8 cellular contexts compared by ENCODE assay signal in the genomic region with DNA sequence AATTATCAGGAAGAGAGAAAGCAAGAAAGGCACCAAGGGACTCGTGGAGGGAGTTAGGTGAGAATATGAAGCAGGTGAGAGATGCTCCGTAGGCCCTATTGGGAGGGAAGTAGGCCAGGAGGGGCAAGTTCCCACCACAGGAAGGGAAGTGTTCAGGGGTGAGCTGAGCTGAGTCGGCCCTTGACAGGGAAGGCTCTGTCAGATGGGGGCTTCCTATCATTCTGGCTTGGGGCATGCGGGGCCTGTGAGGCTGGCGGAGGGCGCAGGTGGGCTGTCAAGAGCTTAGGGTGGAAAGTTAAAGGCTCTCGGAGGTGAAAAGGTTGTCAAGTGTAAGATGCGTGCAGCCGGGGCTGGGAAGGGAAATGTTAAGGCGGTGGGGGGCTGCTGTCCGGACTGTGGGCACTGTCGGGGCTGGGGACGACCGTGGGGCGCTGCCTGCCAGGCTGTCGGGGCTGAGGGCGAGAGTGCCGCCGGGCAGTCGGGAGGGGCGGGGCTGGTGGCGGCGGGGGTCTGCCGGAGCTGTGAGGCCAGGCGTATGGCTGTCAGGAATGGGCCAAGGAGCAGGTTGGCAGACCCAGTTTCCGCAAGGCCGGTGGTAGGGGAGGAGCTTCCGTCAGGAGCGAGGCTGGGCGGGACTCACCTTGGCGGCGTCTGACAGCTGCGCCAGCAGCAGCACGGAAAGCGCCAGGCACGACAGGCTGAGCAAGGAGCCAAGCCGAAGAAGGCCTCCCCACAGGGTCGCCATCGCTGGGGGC. TPM values are rescaled to one million over a fixed set of nuclear protein-coding genes. Genes with fewer than 3 reads are reported as not detected.
A peak's percentile ranks its signal among the peaks of the same experiment; 100 is the strongest.
DNase-seq lines count a peak whose midpoint lies in the region; ATAC-seq and TF ChIP-seq lines count a peak whose summit lies in the region.

No MANE protein-coding gene starts in this region.

- POLR2A ChIA-PET in activated naive CD8-positive, alpha-beta T cell treated with anti-CD3 and anti-CD28 coated beads, Interleukin-2, amount 10 ng/mL, durations not matched to agents 7 days and 5 days (lab: Charles Lee), result interaction anchor here (0.5 to 3.0 kb wide), 12 partner anchors 10 to 1844 kb away, joined by 3 to 24 read pairs (median 4); a partner anchor contains a TSS

- H3K27me3 Mint-ChIP-seq in H9 (ENCODE audit: low read depth), result no peaks in the 10 kb centered on the region
- no peaks in the 10 kb centered on the region for H3K27me3 Mint-ChIP-seq in activated naive CD8-positive, alpha-beta T cell treated with anti-CD3 and anti-CD28 coated beads, Interleukin-2, amount 10 ng/mL, durations not matched to agents 7 days and 5 days

- no peak overlapping the region for H3K56ac ChIP-seq in H9 (ENCODE audit: insufficient read length, low read depth, low read length)

- TF ChIP-seq CTCF in H9 (conservative IDR thresholded peaks at IDR 0.05) (no peak), prostate gland (IDR thresholded peaks at IDR 0.05) (no peak), uterus (IDR thresholded peaks at IDR 0.05) (no peak)

- H3K27ac ChIP-seq in H9 (ENCODE audit: insufficient read length, low read depth, low read length) (no peak overlapping the region), prostate gland (peak overlapping the region; percentile 91 to 93), uterus (peak overlapping the region; percentile 91 to 93)

- H3K36me3 ChIP-seq in ES-I3 (ENCODE audit: insufficient read depth, low read length), result no peaks in the 10 kb centered on the region
- H3K36me3 ChIP-seq in prostate gland, result no peaks in the 10 kb centered on the region
- H3K36me3 ChIP-seq in uterus, result no peaks in the 10 kb centered on the region

- H3K79me1 ChIP-seq in H9 (ENCODE audit: insufficient read depth, low read depth, low read length, poor library complexity, severe bottlenecking), result no peaks in the 10 kb centered on the region

- H3K4me3 Mint-ChIP-seq in H9, result peak overlapping the region; percentile 92 to 96
- H3K4me3 Mint-ChIP-seq in activated naive CD8-positive, alpha-beta T cell treated with anti-CD3 and anti-CD28 coated beads, Interleukin-2, amount 10 ng/mL, durations not matched to agents 7 days and 5 days, result peak overlapping the region; percentile 99

- H3K4ac ChIP-seq in H9 (ENCODE audit: low read depth, low read length), result no peak overlapping the region

- DNase-seq in H9, result peak; percentile 91
- peak; percentile 82 for DNase-seq in M059J (ENCODE audit: low read depth)
- no peak for DNase-seq in activated naive CD8-positive, alpha-beta T cell treated with anti-CD3 and anti-CD28 coated beads, Interleukin-2, amount 10 ng/mL, durations not matched to agents 7 days and 5 days
- DNase-seq in cardiac septum (ENCODE audit: low spot score), result peak; percentile 92
- peak; percentile 83 for DNase-seq in prostate gland (ENCODE audit: low spot score)
- DNase-seq in uterus, result peak in 1 of 2 donors; percentile 71

- H3K4me3 ChIP-seq in prostate gland, result peak overlapping the region; percentile 77 to 87
- H3K4me3 ChIP-seq in uterus, result peak overlapping the region; percentile 86 to 93

- H3K4me1 ChIP-seq in ES-I3 (ENCODE audit: insufficient read depth, low read length) (peaks cover 13% of the 10 kb centered on the region), H9 (ENCODE audit: insufficient read depth, low read length) (no peaks in the 10 kb centered on the region), prostate gland (replicated peaks) (no peaks in the 10 kb centered on the region), uterus (peaks cover 0 to 6% of the 10 kb centered on the region in 2 donors)

- no CpG with 5 or more reads among the region's 39 CpGs for WGBS in H9 (ENCODE audit: extremely low coverage, insufficient read length, low lambda C conversion rate)
- WGBS in prostate gland, result 2% methylated on average over 27 of the region's 39 CpGs

- ATAC-seq in SK-N-SH treated with all-trans-retinoic acid at 6 μM for 48 hours, result peak; percentile 78
- ATAC-seq in activated naive CD8-positive, alpha-beta T cell treated with anti-CD3 and anti-CD28 coated beads, Interleukin-2, amount 10 ng/mL, durations not matched to agents 7 days and 5 days (ENCODE audit: low read depth), result peak; percentile 79

- H3K18ac ChIP-seq in H9 (ENCODE audit: insufficient read length, low read depth, low read length), result no peak overlapping the region

- H3K23ac ChIP-seq in H9 (ENCODE audit: insufficient read length, low read depth, low read length), result no peak overlapping the region

- H2BK12ac ChIP-seq in H9 (ENCODE audit: insufficient read length, low read depth, low read length), result no peak overlapping the region

- intact Hi-C loops in cardiac septum (cut with DNase I), result loop anchor here (5.0 kb wide), 3 partner anchors 51 to 276 kb away; a partner anchor contains a TSS
- intact Hi-C loops in prostate gland (cut with DNase I), result loop anchor here (5.0 kb wide), 1 partner anchor 281 kb away; a partner anchor contains a TSS
- intact Hi-C loops in uterus (cut with DNase I; ENCODE audit: low total_unique reads), result no loop called here

- H2BK120ac ChIP-seq in H9 (ENCODE audit: low read depth, low read length, poor library complexity, severe bottlenecking), result no peak overlapping the region

- no peak overlapping the region for H3K14ac ChIP-seq in H9 (ENCODE audit: insufficient read depth, low read length)

- 0 out of 2 replicates have a peak, but pooled peaks cover 1% of the 10 kb centered on the region for H3K79me2 ChIP-seq in H9 (ENCODE audit: insufficient read depth, low read length)

- H2BK5ac ChIP-seq in H9 (ENCODE audit: insufficient read length, low read length), result no peak overlapping the region

- no peak overlapping the region for H2BK20ac ChIP-seq in H9 (ENCODE audit: low read depth, low read length, poor library complexity, severe bottlenecking)

- H3K9me3 ChIP-seq in ES-I3 (ENCODE audit: control insufficient read depth, insufficient read depth, low read length) (no peaks in the 10 kb centered on the region), H9 (ENCODE audit: control insufficient read depth, low read depth, low read length) (no peaks in the 10 kb centered on the region), prostate gland (no peaks in the 10 kb centered on the region), uterus (no peaks in the 10 kb centered on the region)

- H2AK5ac ChIP-seq in H9 (ENCODE audit: insufficient read length, low read length), result no peak overlapping the region

- H4K20me1 ChIP-seq in H9 (ENCODE audit: control insufficient read depth, insufficient read depth, insufficient read length), result no peaks in the 10 kb centered on the region

- peak overlapping the region; percentile 70 for H3K4me2 ChIP-seq in H9 (ENCODE audit: insufficient read depth, insufficient read length, low read length)

- H3K9ac ChIP-seq in ES-I3 (ENCODE audit: low read depth, low read length), result peak overlapping the region; percentile 87
- H3K9ac ChIP-seq in H9 (ENCODE audit: extremely low read depth, insufficient read length, low read length), result no peak overlapping the region

- H3T11ph ChIP-seq in H9 (ENCODE audit: low read length), result no peak overlapping the region

- no peak overlapping the region for H4K5ac ChIP-seq in H9 (ENCODE audit: insufficient read length, low read depth, low read length)

- H3K36me3 Mint-ChIP-seq in H9 (ENCODE audit: insufficient read depth in 1 of 3, low read depth in 3 of 3), result no peaks in the 10 kb centered on the region
- H3K36me3 Mint-ChIP-seq in activated naive CD8-positive, alpha-beta T cell treated with anti-CD3 and anti-CD28 coated beads, Interleukin-2, amount 10 ng/mL, durations not matched to agents 7 days and 5 days, result peaks cover 2% of the 10 kb centered on the region

- H4K8ac ChIP-seq in H9 (replicated peaks; ENCODE audit: insufficient read length, low read depth, low read length), result no peak overlapping the region

- H3K27me3 ChIP-seq in H9 (ENCODE audit: insufficient read depth, low read length) (no peaks in the 10 kb centered on the region), prostate gland (replicated peaks; ENCODE audit: insufficient read depth) (no peaks in the 10 kb centered on the region), uterus (no peaks in the 10 kb centered on the region)

- peaks cover 0 to 2% of the 10 kb centered on the region in 2 experiments; a peak in 1 of 5 replicates for H3K9me3 Mint-ChIP-seq in H9
- H3K9me3 Mint-ChIP-seq in activated naive CD8-positive, alpha-beta T cell treated with anti-CD3 and anti-CD28 coated beads, Interleukin-2, amount 10 ng/mL, durations not matched to agents 7 days and 5 days, result no peaks in the 10 kb centered on the region

- H3K27ac Mint-ChIP-seq in H9, result peak overlapping the region in 2 of 3 experiments; percentile 34 to 90; a peak in 4 of 7 replicates
- peak overlapping the region; percentile 97 for H3K27ac Mint-ChIP-seq in activated naive CD8-positive, alpha-beta T cell treated with anti-CD3 and anti-CD28 coated beads, Interleukin-2, amount 10 ng/mL, durations not matched to agents 7 days and 5 days

- peaks cover 7% of the 10 kb centered on the region for H3K23me2 ChIP-seq in H9 (ENCODE audit: insufficient read length, low read depth, low read length, poor library complexity, severe bottlenecking)

- TF ChIP-seq POLR2A in prostate gland (IDR thresholded peaks at IDR 0.05), result no peak
- no peak for TF ChIP-seq POLR2A in uterus (IDR thresholded peaks at IDR 0.05)

- H3K4me1 Mint-ChIP-seq in H9, result peaks cover 13 to 16% of the 10 kb centered on the region in 2 experiments
- peaks cover 28% of the 10 kb centered on the region for H3K4me1 Mint-ChIP-seq in activated naive CD8-positive, alpha-beta T cell treated with anti-CD3 and anti-CD28 coated beads, Interleukin-2, amount 10 ng/mL, durations not matched to agents 7 days and 5 days

- no peak overlapping the region for H4K91ac ChIP-seq in H9 (ENCODE audit: insufficient read length, low read depth, low read length)

- H2BK15ac ChIP-seq in H9 (ENCODE audit: low read depth, low read length), result no peak overlapping the region

- H2AFZ ChIP-seq in H9 (ENCODE audit: low read length), result no peak overlapping the region

RNA-seq across cellular contexts. Expression of a gene that starts 0.5 kb away (rescaled TPM):
- total RNA-seq in H9 (2021) (12.6 and 13.6 TPM in 2 replicates), cardiac septum (43.7 TPM), prostate gland (10 to 100 TPM; 51.3 to 58.9 TPM), uterus (10 to 100 TPM; 11.0 to 39.1 (median 28.1) TPM)
- total RNA-seq in M059J (2014; rRNA removed; shearing (Covaris generic)), result 63.0 and 72.1 TPM in 2 replicates
- total RNA-seq in activated naive CD8-positive, alpha-beta T cell treated with anti-CD3 and anti-CD28 coated beads, Interleukin-2, amount 10 ng/mL, durations not matched to agents 7 days and 5 days, result 10 to 100 TPM; 28.9 to 32.4 TPM

RNA-seq across cellular contexts. Expression of a gene that starts 20.9 kb away (rescaled TPM):
- not detected in 2 replicates for total RNA-seq in H9 (2021)
- total RNA-seq in M059J (2014; rRNA removed; shearing (Covaris generic)), result not detected in 2 replicates
- not detected for total RNA-seq in activated naive CD8-positive, alpha-beta T cell treated with anti-CD3 and anti-CD28 coated beads, Interleukin-2, amount 10 ng/mL, durations not matched to agents 7 days and 5 days
- total RNA-seq in cardiac septum, result not detected
- not detected for total RNA-seq in prostate gland
- not detected for total RNA-seq in uterus

RNA-seq across cellular contexts. Expression of a gene that starts 31.0 kb away (rescaled TPM):
- total RNA-seq in H9 (2021), result 0.15 TPM in 1 of 2 replicates, not detected in the other
- total RNA-seq in M059J (2014; rRNA removed; shearing (Covaris generic)), result not detected in 2 replicates
- total RNA-seq in activated naive CD8-positive, alpha-beta T cell treated with anti-CD3 and anti-CD28 coated beads, Interleukin-2, amount 10 ng/mL, durations not matched to agents 7 days and 5 days, result not detected
- not detected for total RNA-seq in cardiac septum
- not detected for total RNA-seq in prostate gland
- 1 to 10 TPM in 1 of 4 donors, not detected in 3; 1.5 TPM for total RNA-seq in uterus

RNA-seq across cellular contexts. Expression of a gene that starts 40.1 kb away (rescaled TPM):
- total RNA-seq in H9 (2021), result 4.2 and 4.3 TPM in 2 replicates
- total RNA-seq in M059J (2014; rRNA removed; shearing (Covaris generic)), result 30.5 and 35.6 TPM in 2 replicates
- 1 to 10 TPM; 1.4 to 2.0 TPM for total RNA-seq in activated naive CD8-positive, alpha-beta T cell treated with anti-CD3 and anti-CD28 coated beads, Interleukin-2, amount 10 ng/mL, durations not matched to agents 7 days and 5 days
- total RNA-seq in cardiac septum, result 1.0 TPM
- 1 to 10 TPM in 1 of 2 donors, under 1 TPM in 1; 0.27 to 6.0 TPM for total RNA-seq in prostate gland
- total RNA-seq in uterus, result 1 to 10 TPM in 3 of 4 donors, under 1 TPM in 1; 0.29 to 6.8 (median 3.8) TPM

RNA-seq across cellular contexts. Expression of a gene that starts 52.8 kb away (rescaled TPM):
- total RNA-seq in H9 (2021) (21.0 and 22.3 TPM in 2 replicates), cardiac septum (28.1 TPM), prostate gland (10 to 100 TPM; 23.8 to 47.1 TPM), uterus (10 to 100 TPM in 2 of 4 donors, 1 to 10 TPM in 2; 2.6 to 32.7 (median 14.6) TPM)
- total RNA-seq in M059J (2014; rRNA removed; shearing (Covaris generic)), result 66.6 and 70.5 TPM in 2 replicates
- 10 to 100 TPM; 21.8 to 23.4 TPM for total RNA-seq in activated naive CD8-positive, alpha-beta T cell treated with anti-CD3 and anti-CD28 coated beads, Interleukin-2, amount 10 ng/mL, durations not matched to agents 7 days and 5 days
